Comparison of ENCODE assay signal across 1 cellular context in the genomic region with DNA sequence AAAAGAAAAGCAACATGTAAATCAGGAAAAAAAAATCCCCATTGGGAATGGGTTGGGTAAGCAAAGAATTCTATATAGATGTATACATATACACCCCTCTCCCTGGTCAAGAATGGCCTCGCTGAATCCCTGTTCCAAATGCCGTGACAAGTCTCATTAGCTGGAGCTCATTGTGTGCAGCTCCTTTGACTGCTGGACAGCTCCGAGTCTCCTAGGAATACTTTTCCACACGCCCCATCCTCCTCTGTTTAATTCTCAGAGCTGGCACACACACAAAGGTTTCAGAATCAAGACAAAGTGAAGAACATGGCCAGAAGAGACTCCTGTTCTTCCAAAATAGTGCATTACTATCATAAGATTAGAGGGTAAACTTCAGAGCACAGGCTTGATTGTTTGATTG.
TF ChIP-seq lines count a peak whose summit lies in the region.

No MANE protein-coding gene starts in this region.

TF ChIP-seq in K562, 482 proteins besides CTCF, POLR2A, EP300 and RAD21 (continued from another document):
- TF ChIP-seq, protein P1, sequence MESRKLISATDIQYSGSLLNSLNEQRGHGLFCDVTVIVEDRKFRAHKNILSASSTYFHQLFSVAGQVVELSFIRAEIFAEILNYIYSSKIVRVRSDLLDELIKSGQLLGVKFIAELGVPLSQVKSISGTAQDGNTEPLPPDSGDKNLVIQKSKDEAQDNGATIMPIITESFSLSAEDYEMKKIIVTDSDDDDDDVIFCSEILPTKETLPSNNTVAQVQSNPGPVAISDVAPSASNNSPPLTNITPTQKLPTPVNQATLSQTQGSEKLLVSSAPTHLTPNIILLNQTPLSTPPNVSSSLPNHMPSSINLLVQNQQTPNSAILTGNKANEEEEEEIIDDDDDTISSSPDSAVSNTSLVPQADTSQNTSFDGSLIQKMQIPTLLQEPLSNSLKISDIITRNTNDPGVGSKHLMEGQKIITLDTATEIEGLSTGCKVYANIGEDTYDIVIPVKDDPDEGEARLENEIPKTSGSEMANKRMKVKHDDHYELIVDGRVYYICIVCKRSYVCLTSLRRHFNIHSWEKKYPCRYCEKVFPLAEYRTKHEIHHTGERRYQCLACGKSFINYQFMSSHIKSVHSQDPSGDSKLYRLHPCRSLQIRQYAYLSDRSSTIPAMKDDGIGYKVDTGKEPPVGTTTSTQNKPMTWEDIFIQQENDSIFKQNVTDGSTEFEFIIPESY (CRISPR knock-in tag; IDR thresholded peaks at IDR 0.05): no peak
- TF ChIP-seq NFIX (CRISPR knock-in tag; IDR thresholded peaks at IDR 0.05; ENCODE audit: low read depth) (no peak), ZMIZ1 (IDR thresholded peaks at IDR 0.05; ENCODE audit: low read depth in 2 of 2, low read length in 2 of 2) (no peak)
